Comparison of ENCODE assay signal across 1 cellular context in genomic region chr16:88610080-88610479, GRCh38.
TF ChIP-seq lines count a peak whose summit lies in the region.

No MANE protein-coding gene starts in this region.

TF ChIP-seq in IMR-90, 13 proteins besides CTCF, POLR2A, EP300 and RAD21:
- TF ChIP-seq FOS (IDR thresholded peaks at IDR 0.05; ENCODE audit: low read depth, low read length) (no peak), ELK1 (IDR thresholded peaks at IDR 0.05; ENCODE audit: borderline replicate concordance, low read depth, low read length) (no peak), MAFK (IDR thresholded peaks at IDR 0.05; ENCODE audit: low read depth, low read length) (no peak), CHD1 (IDR thresholded peaks at IDR 0.05; ENCODE audit: low read depth, low read length) (no peak), RCOR1 (IDR thresholded peaks at IDR 0.05; ENCODE audit: insufficient replicate concordance, low read length) (no peak), NFE2L2 (IDR thresholded peaks at IDR 0.05; ENCODE audit: low read depth, low read length) (no peak), MXI1 (IDR thresholded peaks at IDR 0.05; ENCODE audit: borderline replicate concordance, low read depth, low read length) (no peak), CEBPB (IDR thresholded peaks at IDR 0.05; ENCODE audit: low read depth, low read length) (no peak), BHLHE40 (IDR thresholded peaks at IDR 0.05; ENCODE audit: low read depth, low read length) (no peak), USF2 (IDR thresholded peaks at IDR 0.05; ENCODE audit: low read depth, low read length) (no peak), SMC3 (IDR thresholded peaks at IDR 0.05; ENCODE audit: low read depth, low read length) (no peak), RFX5 (IDR thresholded peaks at IDR 0.05; ENCODE audit: low read depth, low read length) (no peak)
